ENCODE assay signal across 8 cellular contexts in genomic region chr6:28863607-28864320, GRCh38.
A peak's percentile ranks its signal among the peaks of the same experiment; 100 is the strongest.
DNase-seq lines count a peak whose midpoint lies in the region; ATAC-seq and TF ChIP-seq lines count a peak whose summit lies in the region.

No MANE protein-coding gene starts in this region.

- peaks cover 6% of the 10 kb centered on the region for H3K9me3 Mint-ChIP-seq in progenitor cell of endocrine pancreas (ENCODE audit: low read depth)
- peaks cover 7% of the 10 kb centered on the region for H3K9me3 Mint-ChIP-seq in type B pancreatic cell

- POLR2A ChIA-PET in AG04449 (lab: Yijun Ruan, JAX): interaction anchor here (0.6 to 0.7 kb wide), 2 partner anchors 32 to 60 kb away, joined by 3 read pairs; partner anchors contain the start of gene TRIM27

- H3K4me1 ChIP-seq in right atrium auricular region: peaks cover 0 to 6% of the 10 kb centered on the region in 2 donors

- peaks cover 7% of the 10 kb centered on the region for H3K36me3 Mint-ChIP-seq in progenitor cell of endocrine pancreas (ENCODE audit: insufficient read depth)
- H3K36me3 Mint-ChIP-seq in type B pancreatic cell: peaks cover 9% of the 10 kb centered on the region

- H3K36me3 ChIP-seq in right atrium auricular region: no peaks in the 10 kb centered on the region

- H3K27ac Mint-ChIP-seq in progenitor cell of endocrine pancreas (peak overlapping the region; percentile 99), type B pancreatic cell (peak overlapping the region; percentile 95)

- CTCF ChIA-PET in AG04449 (lab: Yijun Ruan, JAX): interaction anchor here (0.9 to 4.6 kb wide), 4 partner anchors 18 to 153 kb away, joined by 3 to 44 read pairs (median 5); no protein-coding TSS in a partner anchor

- TF ChIP-seq CTCF in AG04449 (IDR thresholded peaks at IDR 0.05; ENCODE audit: insufficient read depth, low read length, missing control alignments) (peak; percentile 26), right atrium auricular region (IDR thresholded peaks at IDR 0.05) (peak in 1 of 2 donors; percentile 28), progenitor cell of endocrine pancreas (IDR thresholded peaks at IDR 0.05; ENCODE audit: unreplicated experiment) (no peak), type B pancreatic cell (conservative IDR thresholded peaks at IDR 0.05) (no peak)

- H3K27me3 Mint-ChIP-seq in progenitor cell of endocrine pancreas: peaks cover 9% of the 10 kb centered on the region
- H3K27me3 Mint-ChIP-seq in type B pancreatic cell: peaks cover 23% of the 10 kb centered on the region

- H3K4me3 ChIP-seq in AG04449 (ENCODE audit: low read depth, low read length) (peak overlapping the region; percentile 83), right atrium auricular region (peak overlapping the region; percentile 66 to 68)

- DNase-seq in AG04449 (ENCODE audit: low read depth, low spot score) (no peak), NCI-H128 (lab: John Stamatoyannopoulos, UW; ENCODE audit: unreplicated experiment) (peak; percentile 41), T-helper 1 cell (peak; percentile 27 to 84 (median 66)), amygdala (lab: John Stamatoyannopoulos, UW) (peak; percentile 14 to 88 (median 62)), right atrium auricular region (ENCODE audit: low spot score) (peak; percentile 87), progenitor cell of endocrine pancreas (ENCODE audit: low spot score, unreplicated experiment) (peak; percentile 76), type B pancreatic cell (ENCODE audit: extremely low spot score, unreplicated experiment) (peak; percentile 87)

- H3K27me3 ChIP-seq in right atrium auricular region: no peaks in the 10 kb centered on the region

- peak; percentile 47 for ATAC-seq in GM19452 (IDR thresholded peaks at IDR 0.05; ENCODE audit: unreplicated experiment)

- peaks cover 0 to 8% of the 10 kb centered on the region in 2 donors for H3K9me3 ChIP-seq in right atrium auricular region

- H3K27ac ChIP-seq in right atrium auricular region: peak overlapping the region; percentile 41 to 72

- H3K4me3 Mint-ChIP-seq in progenitor cell of endocrine pancreas (ENCODE audit: low read depth) (peak overlapping the region; percentile 89), type B pancreatic cell (peak overlapping the region; percentile 90)

- H3K4me1 Mint-ChIP-seq in progenitor cell of endocrine pancreas (ENCODE audit: low read depth) (peaks cover 7% of the 10 kb centered on the region), type B pancreatic cell (ENCODE audit: unreplicated experiment) (peaks cover 26% of the 10 kb centered on the region)
